Comparison of ENCODE assay signal across 10 cellular contexts in the genomic region with DNA sequence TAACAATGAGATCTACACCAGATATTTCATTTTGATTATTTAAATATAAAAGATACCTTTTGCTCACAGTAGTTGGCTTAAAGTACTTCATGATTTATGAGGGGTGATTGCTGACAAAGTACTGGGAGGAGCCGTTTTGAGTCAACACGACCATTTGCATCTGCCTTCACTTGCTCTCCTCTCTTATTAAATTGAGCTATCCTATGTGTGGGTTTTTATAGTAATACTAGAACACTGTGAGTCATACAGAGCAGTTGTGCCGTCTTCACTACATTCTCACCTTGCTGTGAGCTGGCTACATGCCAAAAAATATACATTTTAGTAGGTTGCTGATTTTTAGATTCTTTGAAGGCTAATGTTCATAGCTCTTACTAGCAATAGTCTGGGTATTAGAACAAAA.
DNase-seq lines count a peak whose midpoint lies in the region; ATAC-seq, FAIRE-seq and TF ChIP-seq lines count a peak whose summit lies in the region.
"Had no signal": no experiment of that assay in that cellular context is flagged by ENCODE, and none has a peak within 500 bp of the region (broad histone marks: within the 10 kb centered on the region; RNA-seq: fewer than 3 reads in every experiment).

No MANE protein-coding gene starts in this region.

- peaks cover 6% of the 10 kb centered on the region for H3K36me3 Mint-ChIP-seq in Calu3 (ENCODE audit: insufficient read depth, unreplicated experiment)

- no TSS peak for BruUV-seq in Calu3 (replicated peaks; lab: Mats Ljungman, UMichigan)

- H3K4me1 Mint-ChIP-seq in Calu3 (ENCODE audit: low read depth, unreplicated experiment), result peaks cover 20% of the 10 kb centered on the region

- H3K27me3 ChIP-seq in upper lobe of left lung, result no peaks in the 10 kb centered on the region
- H3K27me3 ChIP-seq: spleen had no signal

- TF ChIP-seq RAD21 in A549 (conservative IDR thresholded peaks at IDR 0.05 in 1 of 2, IDR thresholded peaks at IDR 0.05 in 1 of 2), result no peak

- H3K27ac Mint-ChIP-seq in Calu3 (ENCODE audit: unreplicated experiment), result no peak overlapping the region

- no peak overlapping the region for H3K4me3 Mint-ChIP-seq in Calu3 (ENCODE audit: low read depth, unreplicated experiment)

- peaks cover 46% of the 10 kb centered on the region for H3K4me1 ChIP-seq in A549
- no peaks in the 10 kb centered on the region for H3K4me1 ChIP-seq in upper lobe of left lung
- H3K4me1 ChIP-seq: spleen had no signal

- H3K27ac ChIP-seq in A549, result no peak overlapping the region; a peak in 1 of 6 replicates
- H3K27ac ChIP-seq in upper lobe of left lung, result no peak overlapping the region
- H3K27ac ChIP-seq: spleen had no signal

- CTCF ChIA-PET in A549 (lab: Yijun Ruan, JAX), result interaction anchor here (0.7 to 4.4 kb wide), 4 partner anchors 10 to 408 kb away, joined by 3 to 35 read pairs (median 7); a partner anchor contains a TSS
- CTCF ChIA-PET in Calu3 (lab: Charles Lee), result no interaction called here

- POLR2A ChIA-PET in A549 (lab: Yijun Ruan, JAX), result interaction anchor here (0.6 kb wide), 1 partner anchor 80 kb away, joined by 4 read pairs; no protein-coding TSS in a partner anchor

- no peak for FAIRE-seq in A549 (lab: Jason Lieb, UNC)

- DNase-seq in A549 (ENCODE audit: low read depth in 1 of 2, low spot score in 1 of 2), result peak in 1 of 2 experiments; percentile 22
- DNase-seq in SHP77 treated with DMSO at 0.1 percent for 48 hours (lab: John Stamatoyannopoulos, UW), result peak; percentile 95
- no peak for DNase-seq in upper lobe of left lung
- no peak for DNase-seq in OCI-M1 (lab: John Stamatoyannopoulos, UW)
- no peak for DNase-seq in Calu3
- DNase-seq: spleen had no signal

- TF ChIP-seq CTCF in A549 (IDR thresholded peaks at IDR 0.05), result no peak
- no peak for TF ChIP-seq CTCF in upper lobe of left lung (IDR thresholded peaks at IDR 0.05)
- no peak for TF ChIP-seq CTCF in Calu3 (IDR thresholded peaks at IDR 0.05; ENCODE audit: unreplicated experiment)

- H3K4me2 ChIP-seq in A549, result 0 out of 3 replicates have a peak overlapping the region, but pooled peaks have one; percentile 5

- intact Hi-C loops in Calu3 (cut with micrococcal nuclease; ENCODE audit: unreplicated experiment), result no loop called here

- H3K9me3 ChIP-seq in A549 (no peaks in the 10 kb centered on the region), upper lobe of left lung (no peaks in the 10 kb centered on the region)
- H3K9me3 ChIP-seq: spleen had no signal

- H3K36me3 ChIP-seq in upper lobe of left lung, result peaks cover 0 to 6% (median 0%) of the 10 kb centered on the region in 4 donors

- H3K9me3 Mint-ChIP-seq in Calu3 (ENCODE audit: low read depth, unreplicated experiment), result no peaks in the 10 kb centered on the region

- no peak for TF ChIP-seq EP300 in A549 (IDR thresholded peaks at IDR 0.05)
- no peak for TF ChIP-seq EP300 in upper lobe of left lung (IDR thresholded peaks at IDR 0.05)

- H3K27me3 Mint-ChIP-seq in Calu3 (ENCODE audit: unreplicated experiment), result no peaks in the 10 kb centered on the region

- 47% methylated on average over 3 of the region's 3 CpGs for WGBS in A549 (ENCODE audit: missing lambda C conversion rate)
- 60 to 75% methylated on average over 3 of the region's 3 CpGs for WGBS in upper lobe of left lung, 2 donors

- H3K4me3 ChIP-seq in A549 (no peak overlapping the region), upper lobe of left lung (no peak overlapping the region)
- H3K4me3 ChIP-seq: spleen had no signal

- ATAC-seq in A549 (no peak), GM19023 (IDR thresholded peaks at IDR 0.05; ENCODE audit: unreplicated experiment) (peak; percentile 68), HG03521 (IDR thresholded peaks at IDR 0.05; ENCODE audit: unreplicated experiment) (peak; percentile 89), GM19324 (IDR thresholded peaks at IDR 0.05; ENCODE audit: low FRiP score, unreplicated experiment) (no peak), upper lobe of left lung (ENCODE audit: low FRiP score in 2 of 2) (no peak)
- ATAC-seq: Panc1 had no signal

- TF ChIP-seq POLR2A in A549 (IDR thresholded peaks at IDR 0.05; ENCODE audit: low read length), result no peak
- TF ChIP-seq POLR2A in upper lobe of left lung (IDR thresholded peaks at IDR 0.05), result no peak

TF ChIP-seq in A549, 52 proteins besides CTCF, POLR2A, EP300 and RAD21:
- TF ChIP-seq MYC (IDR thresholded peaks at IDR 0.05; ENCODE audit: borderline replicate concordance, low read length), result no peak
- TF ChIP-seq FOSL2 (IDR thresholded peaks at IDR 0.05), result no peak
- 0 out of 2 replicates have a peak, but pooled peaks have one; percentile 21 for TF ChIP-seq FOSL2 (CRISPR knock-in tag; IDR thresholded peaks at IDR 0.05)

Comparison
In these comparisons a context has a peak if more than half of its experiments do, and no peak if none do; other contexts are left out.
1. ATAC-seq: peak in GM19023 (single experiment) and HG03521 (single experiment); none in A549 (0 of 2), GM19324 (single experiment) and upper lobe of left lung (0 of 2).